ENCODE assay signal across 8 cellular contexts in the genomic region with DNA sequence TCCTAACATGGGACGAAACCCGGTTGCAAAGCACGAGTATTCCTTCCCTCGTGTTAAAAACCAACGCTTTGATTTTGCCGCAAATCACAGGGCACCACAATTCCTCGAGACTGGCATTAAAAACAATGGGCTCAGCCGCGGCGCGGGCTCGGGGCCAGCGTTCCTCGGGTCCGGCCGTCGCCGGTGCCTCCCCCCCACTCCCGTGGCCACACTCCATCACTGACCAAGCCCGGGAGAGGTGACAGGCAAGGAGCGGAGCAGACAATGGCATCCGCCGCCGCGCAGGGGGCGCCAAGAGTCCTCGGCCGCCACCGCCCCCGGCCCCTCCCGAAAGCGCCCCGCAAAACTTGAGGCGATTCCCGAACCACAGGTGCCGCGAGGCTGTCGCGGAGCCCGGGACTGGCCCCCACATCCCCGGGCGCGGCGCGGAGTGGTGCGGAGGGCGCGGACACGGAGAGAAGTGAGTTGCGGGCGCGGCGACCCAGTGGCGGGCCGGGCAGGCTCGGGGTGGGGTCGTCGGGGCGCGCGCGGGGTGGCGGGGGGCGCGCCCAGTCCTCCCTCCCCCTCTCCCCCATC. TPM values are rescaled to one million over a fixed set of nuclear protein-coding genes. Genes with fewer than 3 reads are reported as not detected.
A peak's percentile ranks its signal among the peaks of the same experiment; 100 is the strongest.
DNase-seq lines count a peak whose midpoint lies in the region; ATAC-seq, FAIRE-seq and TF ChIP-seq lines count a peak whose summit lies in the region.

No MANE protein-coding gene starts in this region.

- H3K27ac ChIP-seq in ACC112 (ENCODE audit: low read depth, low read length) (peak overlapping the region; percentile 29; the same call in 1 of the 2 replicates), neutrophil (peak overlapping the region; percentile 99), upper lobe of left lung (peak overlapping the region; percentile 90 to 95 (median 92))

- no peak for TF ChIP-seq EP300 in upper lobe of left lung (IDR thresholded peaks at IDR 0.05)

- ATAC-seq in GM18870 (IDR thresholded peaks at IDR 0.05; ENCODE audit: unreplicated experiment) = peak; percentile 13
- peak; percentile 27 for ATAC-seq in HG03108 (IDR thresholded peaks at IDR 0.05; ENCODE audit: unreplicated experiment)
- ATAC-seq in upper lobe of left lung (ENCODE audit: low FRiP score in 2 of 2) = peak; percentile 2 to 54

- H3K36me3 ChIP-seq in ACC112 (ENCODE audit: insufficient read depth, low read length) (no peaks in the 10 kb centered on the region; the same call in 1 of the 2 replicates), neutrophil (peaks cover 8% of the 10 kb centered on the region), upper lobe of left lung (no peaks in the 10 kb centered on the region)

- TF ChIP-seq POLR2A in upper lobe of left lung (IDR thresholded peaks at IDR 0.05) = no peak

- WGBS in upper lobe of left lung, 2 donors = 0 to 2% methylated on average over 5 to 30 of the region's 65 CpGs

- peak overlapping the region; percentile 55 for H2AFZ ChIP-seq in ACC112 (ENCODE audit: low read length, unreplicated experiment)

- H3K9me3 ChIP-seq in neutrophil (no peaks in the 10 kb centered on the region), upper lobe of left lung (no peaks in the 10 kb centered on the region)

- no peaks in the 10 kb centered on the region for H3K79me2 ChIP-seq in ACC112 (ENCODE audit: control insufficient read depth, insufficient read depth, low read length, unreplicated experiment)

- peak; percentile 23 for DNase-seq in RCC 7860 (ENCODE audit: low spot score)
- peak; percentile 37 for DNase-seq in activated naive CD4-positive, alpha-beta T cell treated with Interleukin-2 at 50 U/mL for 16 hours
- DNase-seq in frontal cortex (ENCODE audit: low spot score in 2 of 2) = peak; percentile 23 to 45
- DNase-seq in upper lobe of left lung = peak; percentile 73 to 90

- H3K4me1 ChIP-seq in ACC112 (ENCODE audit: control insufficient read depth, insufficient read depth, low read length, unreplicated experiment) = peaks cover 8% of the 10 kb centered on the region
- H3K4me1 ChIP-seq in neutrophil (ENCODE audit: control insufficient read depth in 1 of 2, insufficient read depth in 1 of 2, low read depth in 1 of 2, low read length in 1 of 2) = peaks cover 25 to 36% of the 10 kb centered on the region in 2 experiments
- H3K4me1 ChIP-seq in upper lobe of left lung = peaks cover 0 to 22% (median 9%) of the 10 kb centered on the region in 4 donors

- H3K4me3 ChIP-seq in ACC112 (ENCODE audit: low read depth, low read length) = peak overlapping the region; percentile 88
- H3K4me3 ChIP-seq in neutrophil (ENCODE audit: low read depth in 1 of 2, low read length in 1 of 2) = peak overlapping the region; percentile 66 to 80
- peak overlapping the region; percentile 70 to 88 (median 80) for H3K4me3 ChIP-seq in upper lobe of left lung

- no peak for FAIRE-seq in RCC 7860 (lab: Jason Lieb, UNC)
- no peak for FAIRE-seq in frontal cortex (lab: Jason Lieb, UNC)

- peaks cover 13% of the 10 kb centered on the region for H3K27me3 ChIP-seq in ACC112 (ENCODE audit: insufficient read depth, low read length)
- H3K27me3 ChIP-seq in neutrophil = no peaks in the 10 kb centered on the region
- no peaks in the 10 kb centered on the region for H3K27me3 ChIP-seq in upper lobe of left lung

- peak; percentile 43 for TF ChIP-seq CTCF in neutrophil (IDR thresholded peaks at IDR 0.05)
- TF ChIP-seq CTCF in upper lobe of left lung (IDR thresholded peaks at IDR 0.05) = peak in 4 of 6 experiments; percentile 16 to 28 (median 19)

RNA-seq across cellular contexts. Expression of a gene that starts 0.4 kb away (rescaled TPM):
- total RNA-seq in frontal cortex (185 TPM), upper lobe of left lung (10 to 100 TPM; 12.7 to 51.7 (median 30.6) TPM)

Comparison
In these comparisons a context has a peak if more than half of its experiments do, and no peak if none do; other contexts are left out.
1. Peak in every context shown above with its lines: DNase-seq, ATAC-seq, H3K4me3 ChIP-seq and H3K27ac ChIP-seq.
2. H3K27ac ChIP-seq: peak in every context shown above with its lines; median percentile 99 in neutrophil; 92 in upper lobe of left lung; 29 in ACC112.
3. DNase-seq: peak in every context shown above with its lines; median percentile 82 in upper lobe of left lung; 37 in activated naive CD4-positive, alpha-beta T cell treated with Interleukin-2 at 50 U/mL for 16 hours; 34 in frontal cortex; 23 in RCC 7860.